Comparison of ENCODE assay signal across 25 cellular contexts in the genomic region with DNA sequence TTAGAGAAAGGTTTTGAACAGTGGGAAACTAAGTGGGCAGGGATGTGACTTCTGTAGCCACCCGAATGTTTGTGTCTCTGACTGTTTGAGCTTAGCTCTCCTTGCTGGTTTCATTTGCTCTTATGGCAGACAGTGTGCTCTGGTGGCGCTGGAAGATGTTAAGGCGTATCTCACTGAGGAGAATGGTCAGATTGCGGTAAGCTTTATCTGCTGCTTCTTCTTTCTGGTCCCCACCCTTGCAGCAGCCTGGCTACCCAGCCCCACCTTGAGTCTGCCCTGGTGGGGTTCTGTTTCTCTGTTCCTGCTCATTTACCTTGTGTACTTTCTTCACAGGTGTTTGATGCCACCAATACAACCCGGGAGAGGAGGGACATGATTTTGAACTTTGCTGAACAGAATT. TPM values are rescaled to one million over a fixed set of nuclear protein-coding genes. Genes with fewer than 3 reads are reported as not detected.
"Had no signal": no experiment of that assay in that cellular context is flagged by ENCODE, and none has a peak within 500 bp of the region (broad histone marks: within the 10 kb centered on the region; RNA-seq: fewer than 3 reads in every experiment).

No MANE protein-coding gene starts in this region.

- H3K9me3 ChIP-seq: MG63, SJSA1 had no signal

- H3K4me3 ChIP-seq: MG63, SJSA1, SK-N-MC had no signal

- H3K36me3 ChIP-seq: MG63 had no signal

- H3K4me1 ChIP-seq: SJSA1 had no signal

- ATAC-seq: HepG2 had no signal

- H3K27ac ChIP-seq: SJSA1, SK-N-MC had no signal

- DNase-seq: IMR-90, Karpas-422, KG1, MG63, NCI-H1092, NCI-H1105 treated with DMSO at 0.1 percent for 48 hours, NCI-H1417 treated with DMSO at 0.1 percent for 48 hours, NCI-H146, NCI-H187, NCI-H2029, NCI-H2081 treated with DMSO at 0.1 percent for 48 hours, NCI-H2171, NCI-H226, NCI-H446, NCI-H510A, NCI-H524 treated with DMSO at 0.1 percent for 48 hours, NCI-H69, NCI-H774, Right ventricle myocardium superior, RPMI8226, SIG-M5 had no signal

- H3K27me3 ChIP-seq: MG63, SJSA1 had no signal

RNA-seq across cellular contexts. Expression of a gene that starts 25.6 kb away (rescaled TPM):
- total RNA-seq: HT1080, IMR-90 had no signal
- polyA plus RNA-seq: IMR-90 had no signal

RNA-seq across cellular contexts. Expression of a gene that starts 41.0 kb away (rescaled TPM):
- total RNA-seq: HT1080, IMR-90, SJSA1 had no signal
- polyA plus RNA-seq: IMR-90 had no signal
